In the genomic region with DNA sequence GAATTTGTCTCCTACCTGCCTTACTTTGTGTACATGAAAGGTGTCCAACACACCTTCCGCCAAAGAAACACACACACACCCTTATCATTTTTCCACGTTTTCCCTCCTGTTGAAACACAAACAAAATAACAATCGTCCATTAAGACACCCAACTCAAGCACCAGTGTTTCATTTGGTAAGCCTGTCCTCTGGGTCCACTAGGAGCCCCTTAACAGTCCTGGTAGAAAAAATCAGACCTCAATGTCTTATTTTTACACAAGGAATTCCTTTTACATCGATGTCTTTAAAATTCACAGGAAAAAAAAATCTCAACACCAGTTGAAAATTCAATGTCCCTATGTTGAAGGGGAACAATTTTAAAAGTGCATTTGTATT, we compare ENCODE assay signal across 9 cellular contexts. TPM values are rescaled to one million over a fixed set of nuclear protein-coding genes. Genes with fewer than 3 reads are reported as not detected.
DNase-seq lines count a peak whose midpoint lies in the region; ATAC-seq and TF ChIP-seq lines count a peak whose summit lies in the region.
"Had no signal": no experiment of that assay in that cellular context is flagged by ENCODE, and none has a peak within 500 bp of the region (broad histone marks: within the 10 kb centered on the region; RNA-seq: fewer than 3 reads in every experiment).

No MANE protein-coding gene starts in this region.

- H3K4me1 ChIP-seq in naive thymus-derived CD4-positive, alpha-beta T cell (ENCODE audit: control insufficient read depth in 2 of 2, insufficient read depth in 2 of 2, low read length in 2 of 2) = peaks cover 25 to 37% of the 10 kb centered on the region in 2 donors

- CTCF ChIA-PET in naive thymus-derived CD4-positive, alpha-beta T cell (lab: Charles Lee) = interaction anchor here (1.4 kb wide), 1 partner anchor 177 kb away, joined by 4 read pairs; no protein-coding TSS in a partner anchor

- H3K4me3 ChIP-seq in coronary artery = peak overlapping the region; percentile 91
- no peak overlapping the region for H3K4me3 ChIP-seq in naive thymus-derived CD4-positive, alpha-beta T cell (ENCODE audit: low read length)

- peaks cover 33 to 52% of the 10 kb centered on the region in 2 donors for H3K27me3 Mint-ChIP-seq in natural killer cell (ENCODE audit: low read depth in 2 of 2)
- peaks cover 36 to 54% of the 10 kb centered on the region in 2 donors for H3K27me3 Mint-ChIP-seq in natural killer cell treated with Interleukin-12 subunit alpha and Interleukin-12 subunit beta and Interleukin-15 and Interleukin-18, amount 100 ng/mL, for 72 hours
- peaks cover 0 to 60% (median 30%) of the 10 kb centered on the region in 5 donors for H3K27me3 Mint-ChIP-seq in naive thymus-derived CD4-positive, alpha-beta T cell

- H3K27ac Mint-ChIP-seq in natural killer cell = peak overlapping the region in 1 of 2 donors; percentile 4
- no peak overlapping the region for H3K27ac Mint-ChIP-seq in natural killer cell treated with Interleukin-12 subunit alpha and Interleukin-12 subunit beta and Interleukin-15 and Interleukin-18, amount 100 ng/mL, for 72 hours
- H3K27ac Mint-ChIP-seq in naive thymus-derived CD4-positive, alpha-beta T cell = peak overlapping the region in 4 of 9 donors; percentile 5 to 72 (median 52)

- peak overlapping the region; percentile 61 for H3K4me3 Mint-ChIP-seq in natural killer cell
- no peak overlapping the region for H3K4me3 Mint-ChIP-seq in natural killer cell treated with Interleukin-12 subunit alpha and Interleukin-12 subunit beta and Interleukin-15 and Interleukin-18, amount 100 ng/mL, for 72 hours
- peak overlapping the region in 7 of 10 donors; percentile 31 to 85 (median 60) for H3K4me3 Mint-ChIP-seq in naive thymus-derived CD4-positive, alpha-beta T cell

- TF ChIP-seq CTCF in natural killer cell (IDR thresholded peaks at IDR 0.05) = no peak
- TF ChIP-seq CTCF in coronary artery (IDR thresholded peaks at IDR 0.05) = no peak

- H3K27me3 ChIP-seq in naive thymus-derived CD4-positive, alpha-beta T cell (ENCODE audit: control insufficient read depth in 2 of 2, insufficient read depth in 2 of 2, low read length in 2 of 2) = peaks cover 6 to 7% of the 10 kb centered on the region in 2 donors

- H3K9me3 ChIP-seq in naive thymus-derived CD4-positive, alpha-beta T cell (ENCODE audit: control insufficient read depth in 2 of 3, low read length in 3 of 3) = no peaks in the 10 kb centered on the region

- H3K27ac ChIP-seq in coronary artery = peak overlapping the region; percentile 95 to 99
- no peak overlapping the region for H3K27ac ChIP-seq in naive thymus-derived CD4-positive, alpha-beta T cell (ENCODE audit: low read depth, low read length)

- POLR2A ChIA-PET in naive thymus-derived CD4-positive, alpha-beta T cell (lab: Charles Lee) = no interaction called here

- H3K9me3 Mint-ChIP-seq in natural killer cell = no peaks in the 10 kb centered on the region
- no peaks in the 10 kb centered on the region for H3K9me3 Mint-ChIP-seq in natural killer cell treated with Interleukin-12 subunit alpha and Interleukin-12 subunit beta and Interleukin-15 and Interleukin-18, amount 100 ng/mL, for 72 hours
- peaks cover 0 to 2% (median 0%) of the 10 kb centered on the region in 11 donors for H3K9me3 Mint-ChIP-seq in naive thymus-derived CD4-positive, alpha-beta T cell

- H3K36me3 ChIP-seq in naive thymus-derived CD4-positive, alpha-beta T cell (ENCODE audit: control insufficient read depth in 2 of 3, insufficient read depth in 3 of 3, low read length in 3 of 3) = no peaks in the 10 kb centered on the region

- DNase-seq in natural killer cell (no peak), coronary artery (ENCODE audit: low spot score) (no peak), NCI-H1930 (lab: John Stamatoyannopoulos, UW) (no peak), NCI-H446 treated with DMSO at 0.1 percent for 48 hours (lab: John Stamatoyannopoulos, UW) (no peak), MV-4-11 (lab: John Stamatoyannopoulos, UW) (no peak)
- DNase-seq in natural killer cell treated with Interleukin-12 subunit alpha and Interleukin-12 subunit beta and Interleukin-15 and Interleukin-18, amount 100 ng/mL, for 72 hours (ENCODE audit: low spot score) = no peak
- no peak for DNase-seq in naive thymus-derived CD4-positive, alpha-beta T cell
- DNase-seq: NCI-H1092 had no signal

- ATAC-seq in natural killer cell (no peak), GM18858 (IDR thresholded peaks at IDR 0.05; ENCODE audit: unreplicated experiment) (no peak)
- no peak for ATAC-seq in natural killer cell treated with Interleukin-12 subunit alpha and Interleukin-12 subunit beta and Interleukin-15 and Interleukin-18, amount 100 ng/mL, for 72 hours
- ATAC-seq in naive thymus-derived CD4-positive, alpha-beta T cell = no peak

- peaks cover 31 to 38% of the 10 kb centered on the region in 2 donors for H3K4me1 Mint-ChIP-seq in natural killer cell
- peaks cover 25 to 27% of the 10 kb centered on the region in 2 donors for H3K4me1 Mint-ChIP-seq in natural killer cell treated with Interleukin-12 subunit alpha and Interleukin-12 subunit beta and Interleukin-15 and Interleukin-18, amount 100 ng/mL, for 72 hours (ENCODE audit: low read depth in 2 of 2)
- peaks cover 28 to 51% (median 43%) of the 10 kb centered on the region in 7 donors for H3K4me1 Mint-ChIP-seq in naive thymus-derived CD4-positive, alpha-beta T cell

- H3K36me3 Mint-ChIP-seq in natural killer cell = peaks cover 7% of the 10 kb centered on the region
- no peaks in the 10 kb centered on the region for H3K36me3 Mint-ChIP-seq in natural killer cell treated with Interleukin-12 subunit alpha and Interleukin-12 subunit beta and Interleukin-15 and Interleukin-18, amount 100 ng/mL, for 72 hours
- peaks cover 0 to 3% (median 0%) of the 10 kb centered on the region in 5 donors for H3K36me3 Mint-ChIP-seq in naive thymus-derived CD4-positive, alpha-beta T cell

- intact Hi-C loops in natural killer cell (cut with micrococcal nuclease) = loop anchor here (2.0 to 10.0 kb wide), 2 partner anchors 69 to 545 kb away; a partner anchor contains a TSS
- intact Hi-C loops in naive thymus-derived CD4-positive, alpha-beta T cell (cut with micrococcal nuclease) = loop anchor here (2.0 to 10.0 kb wide), 12 partner anchors 52 to 1245 kb away; a partner anchor contains a TSS

RNA-seq across cellular contexts. Expression of a gene that starts 4.0 kb away (rescaled TPM):
- total RNA-seq in natural killer cell = 1 to 10 TPM; 1.5 to 4.4 (median 2.2) TPM
- total RNA-seq in natural killer cell treated with Interleukin-12 subunit alpha and Interleukin-12 subunit beta and Interleukin-15 and Interleukin-18, amount 100 ng/mL, for 72 hours = under 1 TPM in 1 of 2 donors, not detected in 1; 0.28 TPM
- total RNA-seq in naive thymus-derived CD4-positive, alpha-beta T cell = 1 to 10 TPM in 3 of 5 experiments, not detected in 2; 3.9 to 4.2 (median 4.2) TPM
- polyA plus RNA-seq in naive thymus-derived CD4-positive, alpha-beta T cell = not detected
